1 cellular context compared by ENCODE assay signal in the genomic region with DNA sequence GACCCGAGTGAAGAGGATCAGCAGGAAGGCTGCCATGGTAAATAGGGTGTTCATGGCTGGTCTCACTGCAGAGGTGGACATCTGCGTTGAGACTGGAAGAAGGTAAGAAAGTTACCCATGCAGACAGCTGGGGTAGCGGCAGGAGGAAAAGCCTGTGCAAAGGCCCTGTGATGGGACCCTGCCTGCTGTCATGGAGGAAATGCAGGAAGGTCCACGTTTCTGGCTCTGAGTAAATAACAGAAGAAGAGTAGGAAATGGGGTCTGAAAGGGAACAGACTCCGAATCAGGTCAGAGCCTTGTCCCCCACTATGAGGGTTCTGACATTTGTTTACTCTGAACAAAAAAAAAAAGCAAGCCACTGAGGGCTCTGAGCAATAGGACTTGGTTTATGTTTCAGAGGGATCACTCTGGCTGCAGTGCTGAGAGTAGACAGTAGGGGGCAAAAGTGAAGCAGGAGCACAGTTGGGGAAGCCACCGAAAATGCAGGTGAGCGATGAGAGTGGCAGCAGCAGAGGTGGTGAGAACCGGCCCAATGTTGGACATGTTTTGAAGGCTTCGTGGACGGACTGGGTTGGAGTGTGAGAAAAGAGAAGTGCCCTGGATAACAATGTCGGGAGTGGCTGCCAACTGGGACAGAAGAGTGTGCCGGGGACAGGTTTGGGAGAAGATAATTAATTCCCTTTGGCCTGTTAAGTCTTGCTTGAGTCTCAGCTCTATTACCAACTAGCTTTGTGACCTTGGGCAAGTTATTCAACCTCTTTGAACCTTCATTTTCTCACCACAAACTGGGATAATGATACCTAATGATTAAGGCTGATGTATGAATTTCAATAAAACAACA.
TF ChIP-seq lines count a peak whose summit lies in the region.

No MANE protein-coding gene starts in this region.

TF ChIP-seq in IMR-90, 13 proteins besides CTCF, POLR2A, EP300 and RAD21 (continued from another document):
- TF ChIP-seq, protein P1, sequence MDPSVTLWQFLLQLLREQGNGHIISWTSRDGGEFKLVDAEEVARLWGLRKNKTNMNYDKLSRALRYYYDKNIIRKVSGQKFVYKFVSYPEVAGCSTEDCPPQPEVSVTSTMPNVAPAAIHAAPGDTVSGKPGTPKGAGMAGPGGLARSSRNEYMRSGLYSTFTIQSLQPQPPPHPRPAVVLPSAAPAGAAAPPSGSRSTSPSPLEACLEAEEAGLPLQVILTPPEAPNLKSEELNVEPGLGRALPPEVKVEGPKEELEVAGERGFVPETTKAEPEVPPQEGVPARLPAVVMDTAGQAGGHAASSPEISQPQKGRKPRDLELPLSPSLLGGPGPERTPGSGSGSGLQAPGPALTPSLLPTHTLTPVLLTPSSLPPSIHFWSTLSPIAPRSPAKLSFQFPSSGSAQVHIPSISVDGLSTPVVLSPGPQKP (IDR thresholded peaks at IDR 0.05; ENCODE audit: borderline replicate concordance, low read depth, low read length): no peak
- TF ChIP-seq CHD1 (IDR thresholded peaks at IDR 0.05; ENCODE audit: low read depth, low read length) (no peak), BHLHE40 (IDR thresholded peaks at IDR 0.05; ENCODE audit: low read depth, low read length) (no peak), SMC3 (IDR thresholded peaks at IDR 0.05; ENCODE audit: low read depth, low read length) (peak; percentile 51; the same call in 1 of the 2 replicates), NFE2L2 (IDR thresholded peaks at IDR 0.05; ENCODE audit: low read depth, low read length) (no peak)
